ENCODE assay signal across 20 cellular contexts in genomic region chr3:68448510-68449383, GRCh38.
DNase-seq lines count a peak whose midpoint lies in the region; ATAC-seq and TF ChIP-seq lines count a peak whose summit lies in the region.
"Had no signal": no experiment of that assay in that cellular context is flagged by ENCODE, and none has a peak within 500 bp of the region (broad histone marks: within the 10 kb centered on the region; RNA-seq: fewer than 3 reads in every experiment).

No MANE protein-coding gene starts in this region.

- no peak overlapping the region for H3K9ac ChIP-seq in H9 (ENCODE audit: extremely low read depth, insufficient read length, low read length)
- H3K9ac ChIP-seq: BLaER1 treated with 17β-estradiol and CSF1 and Interleukin-3, amounts not matched to agents 10 nM and 100 nM had no signal

- H3K23ac ChIP-seq in H9 (ENCODE audit: insufficient read length, low read depth, low read length), result no peak overlapping the region

- DNase-seq in H9 (no peak), WTC11 (ENCODE audit: low spot score) (no peak), esophagus muscularis mucosa (ENCODE audit: extremely low spot score) (peak; percentile 12), SW480 (ENCODE audit: low spot score) (no peak), HEK293T (ENCODE audit: extremely low spot score) (no peak)
- DNase-seq: 8988T; ACHN; AML-193; BE2C; Calu3; CD4-positive, alpha-beta T cell; COR-L47; DMS53; DND-41 had no signal

- H3K36me3 ChIP-seq in esophagus muscularis mucosa, result no peaks in the 10 kb centered on the region
- H3K36me3 ChIP-seq: BE2C; BLaER1 treated with 17β-estradiol and CSF1 and Interleukin-3, amounts not matched to agents 10 nM and 100 nM; HAP-1 had no signal

- POLR2A ChIA-PET in WTC11 (lab: Charles Lee), result no interaction called here
- POLR2A ChIA-PET in HEK293T (lab: Yijun Ruan, JAX), result no interaction called here

- H3K4me2 ChIP-seq in H9 (ENCODE audit: insufficient read depth, insufficient read length, low read length), result no peak overlapping the region
- H3K4me2 ChIP-seq: A549; BLaER1 treated with 17β-estradiol and CSF1 and Interleukin-3, amounts not matched to agents 10 nM and 100 nM had no signal

- H3K27ac Mint-ChIP-seq in H9 (no peak overlapping the region), WTC11 (no peak overlapping the region; the same call in 1 of the 2 replicates)
- H3K27ac Mint-ChIP-seq: CD14-positive monocyte; CD4-positive, alpha-beta T cell had no signal

- H3K4me3 Mint-ChIP-seq in H9, result no peak overlapping the region
- H3K4me3 Mint-ChIP-seq in WTC11, result no peak overlapping the region
- H3K4me3 Mint-ChIP-seq: CD14-positive monocyte; CD4-positive, alpha-beta T cell had no signal

- peak; percentile 50 for TF ChIP-seq CTCF in H9 (conservative IDR thresholded peaks at IDR 0.05)
- no peak for TF ChIP-seq CTCF in WTC11 (IDR thresholded peaks at IDR 0.05)
- TF ChIP-seq CTCF in esophagus muscularis mucosa (IDR thresholded peaks at IDR 0.05), result no peak

- H3K9me3 Mint-ChIP-seq in H9 (no peaks in the 10 kb centered on the region), WTC11 (peaks cover 6% of the 10 kb centered on the region; the same call in 1 of the 2 replicates)
- H3K9me3 Mint-ChIP-seq: CD14-positive monocyte had no signal

- CTCF ChIA-PET in WTC11 (lab: Charles Lee), result interaction anchor here (0.6 to 1.6 kb wide), 3 partner anchors 168 to 629 kb away, joined by 3 to 6 read pairs (median 4); no protein-coding TSS in a partner anchor
- CTCF ChIA-PET in HEK293T (lab: Yijun Ruan, JAX), result no interaction called here

- H3K27me3 Mint-ChIP-seq in H9 (ENCODE audit: low read depth) (no peaks in the 10 kb centered on the region; the same call in 1 of the 2 replicates), WTC11 (ENCODE audit: low read depth) (no peaks in the 10 kb centered on the region)
- H3K27me3 Mint-ChIP-seq: CD4-positive, alpha-beta T cell had no signal

- H3K14ac ChIP-seq in H9 (ENCODE audit: insufficient read depth, low read length), result no peak overlapping the region

- no peak overlapping the region for H3K4me3 ChIP-seq in esophagus muscularis mucosa
- H3K4me3 ChIP-seq: A549; BLaER1 treated with 17β-estradiol and CSF1 and Interleukin-3, amounts not matched to agents 10 nM and 100 nM; HAP-1 had no signal

- no peak overlapping the region for H2AK5ac ChIP-seq in H9 (ENCODE audit: insufficient read length, low read length)

- H3K9me3 ChIP-seq in H9 (ENCODE audit: control insufficient read depth, low read depth, low read length) (no peaks in the 10 kb centered on the region), esophagus muscularis mucosa (no peaks in the 10 kb centered on the region)
- H3K9me3 ChIP-seq: A549; BE2C; BLaER1 treated with 17β-estradiol and CSF1 and Interleukin-3, amounts not matched to agents 10 nM and 100 nM; HAP-1 had no signal

- no peak overlapping the region for H4K91ac ChIP-seq in H9 (ENCODE audit: insufficient read length, low read depth, low read length)

- TF ChIP-seq EP300 in esophagus muscularis mucosa (IDR thresholded peaks at IDR 0.05), result no peak

- H4K8ac ChIP-seq in H9 (replicated peaks; ENCODE audit: insufficient read length, low read depth, low read length), result no peak overlapping the region

- no peak overlapping the region for H2BK15ac ChIP-seq in H9 (ENCODE audit: low read depth, low read length)

- H2AFZ ChIP-seq in H9 (ENCODE audit: low read length), result no peak overlapping the region

- no peaks in the 10 kb centered on the region for H3K23me2 ChIP-seq in H9 (ENCODE audit: insufficient read length, low read depth, low read length, poor library complexity, severe bottlenecking)

- H4K5ac ChIP-seq in H9 (ENCODE audit: insufficient read length, low read depth, low read length), result no peak overlapping the region

- no peak overlapping the region for H2BK12ac ChIP-seq in H9 (ENCODE audit: insufficient read length, low read depth, low read length)

- H3K27me3 ChIP-seq in H9 (ENCODE audit: insufficient read depth, low read length), result no peaks in the 10 kb centered on the region
- no peaks in the 10 kb centered on the region for H3K27me3 ChIP-seq in esophagus muscularis mucosa
- H3K27me3 ChIP-seq: BE2C; BLaER1 treated with 17β-estradiol and CSF1 and Interleukin-3, amounts not matched to agents 10 nM and 100 nM had no signal

- no peak for TF ChIP-seq POLR2A in esophagus muscularis mucosa (IDR thresholded peaks at IDR 0.05; ENCODE audit: low read depth)

- H3K79me1 ChIP-seq in H9 (ENCODE audit: insufficient read depth, low read depth, low read length, poor library complexity, severe bottlenecking), result no peaks in the 10 kb centered on the region

- no peak overlapping the region for H3K56ac ChIP-seq in H9 (ENCODE audit: insufficient read length, low read depth, low read length)

- H3K79me2 ChIP-seq in H9 (ENCODE audit: insufficient read depth, low read length), result no peaks in the 10 kb centered on the region

- ATAC-seq in WTC11 (0 out of 2 replicates have a peak, but pooled peaks have one; percentile 38), HG02610 (IDR thresholded peaks at IDR 0.05; ENCODE audit: unreplicated experiment) (no peak), HG03378 (IDR thresholded peaks at IDR 0.05; ENCODE audit: unreplicated experiment) (no peak)
- ATAC-seq: A549 had no signal

- H2BK5ac ChIP-seq in H9 (ENCODE audit: insufficient read length, low read length), result no peak overlapping the region

- no peaks in the 10 kb centered on the region for H4K20me1 ChIP-seq in H9 (ENCODE audit: control insufficient read depth, insufficient read depth, insufficient read length)
- H4K20me1 ChIP-seq: BLaER1 treated with 17β-estradiol and CSF1 and Interleukin-3, amounts not matched to agents 10 nM and 100 nM had no signal

- no peak overlapping the region for H3K18ac ChIP-seq in H9 (ENCODE audit: insufficient read length, low read depth, low read length)

- H3K27ac ChIP-seq in H9 (ENCODE audit: insufficient read length, low read depth, low read length) (no peak overlapping the region), esophagus muscularis mucosa (replicated peaks in 1 of 4) (no peak overlapping the region)
- H3K27ac ChIP-seq: A549; BLaER1 treated with 17β-estradiol and CSF1 and Interleukin-3, amounts not matched to agents 10 nM and 100 nM had no signal

- H3T11ph ChIP-seq in H9 (ENCODE audit: low read length), result no peak overlapping the region

- WGBS in H9 (ENCODE audit: extremely low coverage, insufficient read length, low lambda C conversion rate), result no CpG with 5 or more reads among the region's 5 CpGs
- 84% methylated on average over 5 of the region's 5 CpGs for WGBS in esophagus muscularis mucosa

- intact Hi-C loops in esophagus muscularis mucosa (cut with DNase I), result no loop called here

- H3K4ac ChIP-seq in H9 (ENCODE audit: low read depth, low read length), result no peak overlapping the region

- no peak overlapping the region for H2BK20ac ChIP-seq in H9 (ENCODE audit: low read depth, low read length, poor library complexity, severe bottlenecking)

- no peaks in the 10 kb centered on the region for H3K36me3 Mint-ChIP-seq in H9 (ENCODE audit: insufficient read depth in 1 of 3, low read depth in 3 of 3)
- H3K36me3 Mint-ChIP-seq in WTC11, result no peaks in the 10 kb centered on the region
- H3K36me3 Mint-ChIP-seq: CD14-positive monocyte had no signal

- H3K4me1 Mint-ChIP-seq in H9 (peaks cover 7 to 8% of the 10 kb centered on the region in 2 experiments), WTC11 (peaks cover 33% of the 10 kb centered on the region)
- H3K4me1 Mint-ChIP-seq: CD14-positive monocyte had no signal

- H3K4me1 ChIP-seq in H9 (ENCODE audit: insufficient read depth, low read length) (no peaks in the 10 kb centered on the region), esophagus muscularis mucosa (no peaks in the 10 kb centered on the region)
- H3K4me1 ChIP-seq: A549; BE2C; BLaER1 treated with 17β-estradiol and CSF1 and Interleukin-3, amounts not matched to agents 10 nM and 100 nM; HAP-1 had no signal

- H2BK120ac ChIP-seq in H9 (ENCODE audit: low read depth, low read length, poor library complexity, severe bottlenecking), result no peak overlapping the region

TF ChIP-seq in WTC11, 78 proteins besides CTCF, POLR2A, EP300 and RAD21 (continues in another document):
- TF ChIP-seq STAT6 (CRISPR knock-in tag; conservative IDR thresholded peaks at IDR 0.05; ENCODE audit: low read depth), result no peak

TF ChIP-seq in HEK293T, 16 proteins besides CTCF, POLR2A, EP300 and RAD21:
- TF ChIP-seq NFRKB (IDR thresholded peaks at IDR 0.05) (no peak), ELF4 (IDR thresholded peaks at IDR 0.05) (no peak), FOXA1 (IDR thresholded peaks at IDR 0.05) (no peak), ZNF384 (IDR thresholded peaks at IDR 0.05) (no peak), SUZ12 (IDR thresholded peaks at IDR 0.05) (no peak), SP1 (IDR thresholded peaks at IDR 0.05) (no peak), TARDBP (IDR thresholded peaks at IDR 0.05) (no peak), FOXM1 (IDR thresholded peaks at IDR 0.05; ENCODE audit: borderline replicate concordance) (no peak), CTBP1 (IDR thresholded peaks at IDR 0.05; ENCODE audit: borderline replicate concordance) (no peak), ARNT (IDR thresholded peaks at IDR 0.05) (no peak), HDGF (IDR thresholded peaks at IDR 0.05; ENCODE audit: borderline replicate concordance) (no peak), L3MBTL2 (conservative IDR thresholded peaks at IDR 0.05) (no peak), LEF1 (IDR thresholded peaks at IDR 0.05; ENCODE audit: borderline replicate concordance) (no peak), BHLHE40 (IDR thresholded peaks at IDR 0.05; ENCODE audit: borderline replicate concordance) (no peak), FOXK2 (IDR thresholded peaks at IDR 0.05) (no peak)
- TF ChIP-seq, protein P1, sequence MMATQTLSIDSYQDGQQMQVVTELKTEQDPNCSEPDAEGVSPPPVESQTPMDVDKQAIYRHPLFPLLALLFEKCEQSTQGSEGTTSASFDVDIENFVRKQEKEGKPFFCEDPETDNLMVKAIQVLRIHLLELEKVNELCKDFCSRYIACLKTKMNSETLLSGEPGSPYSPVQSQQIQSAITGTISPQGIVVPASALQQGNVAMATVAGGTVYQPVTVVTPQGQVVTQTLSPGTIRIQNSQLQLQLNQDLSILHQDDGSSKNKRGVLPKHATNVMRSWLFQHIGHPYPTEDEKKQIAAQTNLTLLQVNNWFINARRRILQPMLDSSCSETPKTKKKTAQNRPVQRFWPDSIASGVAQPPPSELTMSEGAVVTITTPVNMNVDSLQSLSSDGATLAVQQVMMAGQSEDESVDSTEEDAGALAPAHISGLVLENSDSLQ (IDR thresholded peaks at IDR 0.05), result no peak
